ENCODE assay signal across 16 cellular contexts in genomic region chr2:14717131-14717530, GRCh38.
"Had no signal": no experiment of that assay in that cellular context is flagged by ENCODE, and none has a peak within 500 bp of the region (broad histone marks: within the 10 kb centered on the region; RNA-seq: fewer than 3 reads in every experiment).

No MANE protein-coding gene starts in this region.

- H3K9me3 ChIP-seq: MG63, SK-N-SH had no signal

- H3K27ac ChIP-seq: RWPE1 had no signal

- H3K36me3 ChIP-seq: MG63 had no signal

- H3K4me3 ChIP-seq: MG63 had no signal

- H3K4me2 ChIP-seq: SK-N-SH had no signal

- H3K9ac ChIP-seq: SK-N-SH had no signal

- DNase-seq: Karpas-422, KG1, MG63, NCI-H1092, NCI-H1105 treated with DMSO at 0.1 percent for 48 hours, NCI-H1417 treated with DMSO at 0.1 percent for 48 hours, NCI-H1930, NCI-H2081, NCI-H2107, NCI-H2227 treated with DMSO at 0.1 percent for 48 hours, NCI-H446, NCI-H510A, NCI-H774, PC-3 had no signal

- H3K27me3 ChIP-seq: MG63 had no signal
